10 cellular contexts compared by ENCODE assay signal in the genomic region with DNA sequence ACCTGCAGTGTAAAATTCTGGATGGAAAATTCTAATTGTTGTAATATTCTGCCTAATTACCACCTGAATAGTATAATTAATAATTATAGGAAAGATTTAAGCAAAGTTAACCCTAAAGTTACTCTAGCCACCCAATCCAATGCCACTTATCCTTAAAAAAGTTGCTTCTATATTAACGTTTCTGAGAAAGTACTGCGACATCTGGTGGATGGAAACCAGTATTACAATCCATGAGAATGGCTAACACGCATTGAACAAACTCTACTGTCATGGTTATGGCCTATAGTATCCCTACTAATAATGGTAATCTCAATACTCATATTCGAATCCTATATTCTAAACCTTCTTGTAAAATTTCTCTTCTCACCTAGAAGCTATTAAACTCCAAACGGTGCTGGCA.
DNase-seq lines count a peak whose midpoint lies in the region; ATAC-seq lines count a peak whose summit lies in the region.
"Had no signal": no experiment of that assay in that cellular context is flagged by ENCODE, and none has a peak within 500 bp of the region (broad histone marks: within the 10 kb centered on the region; RNA-seq: fewer than 3 reads in every experiment).

No MANE protein-coding gene starts in this region.

- no peaks in the 10 kb centered on the region for H3K27me3 ChIP-seq in CD8-positive, alpha-beta memory T cell (ENCODE audit: insufficient read depth, low read length, poor library complexity, severe bottlenecking)
- no peaks in the 10 kb centered on the region for H3K27me3 ChIP-seq in MG63

- H3K9me3 Mint-ChIP-seq in CD8-positive, alpha-beta memory T cell: peaks cover 0 to 8% (median 0%) of the 10 kb centered on the region in 5 donors

- POLR2A ChIA-PET in CD8-positive, alpha-beta memory T cell (lab: Charles Lee): no interaction called here

- CTCF ChIA-PET in CD8-positive, alpha-beta memory T cell (lab: Charles Lee): no interaction called here

- DNase-seq in CD1c-positive myeloid dendritic cell (ENCODE audit: extremely low spot score): peak; percentile 2
- DNase-seq in RPMI7951 (ENCODE audit: low read depth): peak; percentile 5
- DNase-seq in iPS DF 4.7 (ENCODE audit: extremely low read depth, low spot score): peak; percentile 22
- DNase-seq in CD8-positive, alpha-beta memory T cell: no peak
- DNase-seq in D341Med (ENCODE audit: low spot score): no peak
- no peak for DNase-seq in MG63
- DNase-seq in NCI-H1105 (lab: John Stamatoyannopoulos, UW): no peak
- DNase-seq: activated naive CD8-positive, alpha-beta T cell treated with anti-CD3 and anti-CD28 coated beads, Interleukin-2, amount 10 ng/mL, durations not matched to agents 7 days and 5 days had no signal

- H3K9me3 ChIP-seq in CD8-positive, alpha-beta memory T cell (ENCODE audit: low read length): no peaks in the 10 kb centered on the region
- H3K9me3 ChIP-seq in MG63: no peaks in the 10 kb centered on the region

- H3K36me3 ChIP-seq in CD8-positive, alpha-beta memory T cell (ENCODE audit: insufficient read depth, low read length): no peaks in the 10 kb centered on the region
- H3K36me3 ChIP-seq in MG63: no peaks in the 10 kb centered on the region

- no peak overlapping the region for H3K4me3 Mint-ChIP-seq in CD8-positive, alpha-beta memory T cell
- H3K4me3 Mint-ChIP-seq: activated naive CD8-positive, alpha-beta T cell treated with anti-CD3 and anti-CD28 coated beads, Interleukin-2, amount 10 ng/mL, durations not matched to agents 7 days and 5 days had no signal

- peaks cover 0 to 2% of the 10 kb centered on the region in 2 donors for H3K27me3 Mint-ChIP-seq in CD8-positive, alpha-beta memory T cell
- H3K27me3 Mint-ChIP-seq: activated naive CD8-positive, alpha-beta T cell treated with anti-CD3 and anti-CD28 coated beads, Interleukin-2, amount 10 ng/mL, durations not matched to agents 7 days and 5 days had no signal

- peak; percentile 69 for ATAC-seq in GM21717 (IDR thresholded peaks at IDR 0.05; ENCODE audit: unreplicated experiment)

- H3K27ac Mint-ChIP-seq in CD8-positive, alpha-beta memory T cell: no peak overlapping the region
- H3K27ac Mint-ChIP-seq: activated naive CD8-positive, alpha-beta T cell treated with anti-CD3 and anti-CD28 coated beads, Interleukin-2, amount 10 ng/mL, durations not matched to agents 7 days and 5 days had no signal

- H3K36me3 Mint-ChIP-seq in CD8-positive, alpha-beta memory T cell: no peaks in the 10 kb centered on the region
- H3K36me3 Mint-ChIP-seq: activated naive CD8-positive, alpha-beta T cell treated with anti-CD3 and anti-CD28 coated beads, Interleukin-2, amount 10 ng/mL, durations not matched to agents 7 days and 5 days had no signal

- no peak overlapping the region for H3K4me3 ChIP-seq in CD8-positive, alpha-beta memory T cell (ENCODE audit: low read length)
- no peak overlapping the region for H3K4me3 ChIP-seq in MG63
- H3K4me3 ChIP-seq: lung had no signal

- no peaks in the 10 kb centered on the region for H3K4me1 ChIP-seq in CD8-positive, alpha-beta memory T cell (ENCODE audit: insufficient read depth, low read length)

- no peak overlapping the region for H3K27ac ChIP-seq in CD8-positive, alpha-beta memory T cell (ENCODE audit: low read depth, low read length)

- no peaks in the 10 kb centered on the region for H3K4me1 Mint-ChIP-seq in CD8-positive, alpha-beta memory T cell
- H3K4me1 Mint-ChIP-seq: activated naive CD8-positive, alpha-beta T cell treated with anti-CD3 and anti-CD28 coated beads, Interleukin-2, amount 10 ng/mL, durations not matched to agents 7 days and 5 days had no signal

Comparison
In these comparisons a context has a peak if more than half of its experiments do, and no peak if none do; other contexts are left out.
1. DNase-seq: peak in CD1c-positive myeloid dendritic cell (single experiment), RPMI7951 (single experiment) and iPS DF 4.7 (single experiment); none in CD8-positive, alpha-beta memory T cell (0 of 5), D341Med (single experiment), MG63 (single experiment) and NCI-H1105 (single experiment).